Comparison of ENCODE assay signal across 1 cellular context in genomic region chr17:7656958-7657715, GRCh38.
TF ChIP-seq lines count a peak whose summit lies in the region.

No MANE protein-coding gene starts in this region.

TF ChIP-seq in HepG2, 621 proteins besides CTCF, POLR2A, EP300 and RAD21:
- no peak for TF ChIP-seq ZNF451 (CRISPR knock-in tag; IDR thresholded peaks at IDR 0.05)
- 0 out of 2 replicates have a peak, but pooled peaks have one; percentile 14 for TF ChIP-seq ZNF281 (CRISPR knock-in tag; IDR thresholded peaks at IDR 0.05; ENCODE audit: borderline replicate concordance)
- TF ChIP-seq ZNF142 (CRISPR knock-in tag; IDR thresholded peaks at IDR 0.05): no peak
- TF ChIP-seq KLF9 (CRISPR knock-in tag; IDR thresholded peaks at IDR 0.05; ENCODE audit: low read depth): no peak
- TF ChIP-seq GABPB1 (CRISPR knock-in tag; IDR thresholded peaks at IDR 0.05): no peak
- no peak for TF ChIP-seq ZNF704 (CRISPR knock-in tag; IDR thresholded peaks at IDR 0.05; ENCODE audit: borderline replicate concordance)
- TF ChIP-seq ZUFSP (CRISPR knock-in tag; IDR thresholded peaks at IDR 0.05; ENCODE audit: borderline replicate concordance): no peak
- no peak for TF ChIP-seq ZNF468 (CRISPR knock-in tag; IDR thresholded peaks at IDR 0.05)
- TF ChIP-seq ZNF652 (CRISPR knock-in tag; IDR thresholded peaks at IDR 0.05; ENCODE audit: borderline replicate concordance, low read depth): peak; percentile 82
- no peak for TF ChIP-seq DDIT3 (CRISPR knock-in tag; IDR thresholded peaks at IDR 0.05)
